In the genomic region with DNA sequence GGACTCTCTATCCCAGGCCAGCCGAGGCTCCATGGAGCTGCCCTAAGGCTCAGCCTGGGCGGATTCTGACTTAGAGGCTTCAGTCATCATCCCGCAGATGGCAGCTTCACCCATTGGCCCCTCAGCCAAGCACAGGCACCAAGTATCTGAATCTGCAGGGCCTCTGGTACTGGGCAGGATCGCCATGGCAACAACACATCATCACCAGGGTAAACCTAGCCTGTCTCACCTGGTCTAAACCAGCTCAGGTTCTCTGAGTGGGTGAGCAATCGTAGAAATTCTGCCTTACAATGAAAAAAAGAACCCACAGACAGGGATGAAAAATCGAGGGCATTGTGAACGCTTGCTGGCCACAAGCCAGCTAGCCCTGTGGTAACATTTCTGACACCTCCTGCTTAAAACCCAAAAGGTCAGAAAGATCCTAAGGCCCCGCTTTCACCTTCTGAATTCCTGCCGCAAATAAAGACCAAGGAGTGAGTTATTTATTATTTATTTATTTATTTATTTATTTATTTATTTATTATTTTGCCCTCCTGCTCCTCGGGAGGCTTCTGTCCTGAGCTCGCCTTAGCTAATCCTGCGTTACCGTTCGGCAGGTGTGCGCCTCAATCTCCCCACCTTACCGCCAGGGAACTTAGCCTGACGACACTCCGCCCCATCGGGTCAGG, we compare ENCODE assay signal across 8 cellular contexts. TPM values are rescaled to one million over a fixed set of nuclear protein-coding genes. Genes with fewer than 3 reads are reported as not detected.
DNase-seq lines count a peak whose midpoint lies in the region; ATAC-seq and TF ChIP-seq lines count a peak whose summit lies in the region.

No MANE protein-coding gene starts in this region.

- no peak overlapping the region for H3K27ac Mint-ChIP-seq in T-helper 1 cell treated with Interleukin-12 subunit alpha and Interleukin-12 subunit beta and Interleukin-4 antibody, amounts not matched to agents 30 μg/mL and 1 μg/mL, for 36 hours
- H3K27ac Mint-ChIP-seq in stimulated activated naive B cell treated with anti-CD40 and anti-IgM and Interleukin-4, amounts not matched to agents 10 μg/mL and 1 μg/mL and 100 μg/mL, for 72 hours = peak overlapping the region; percentile 84

- no peak overlapping the region for H2AFZ ChIP-seq in SK-N-SH (ENCODE audit: low read depth)

- peaks cover 60% of the 10 kb centered on the region for H3K27me3 ChIP-seq in SK-N-SH (ENCODE audit: insufficient read depth)
- peaks cover 55% of the 10 kb centered on the region for H3K27me3 ChIP-seq in ectodermal cell (ENCODE audit: control insufficient read depth, insufficient read depth, low read length, poor library complexity, severe bottlenecking)
- H3K27me3 ChIP-seq in ovary = no peaks in the 10 kb centered on the region

- DNase-seq in SK-N-SH (no peak), ovary (no peak)
- peak; percentile 31 for DNase-seq in stimulated activated naive B cell treated with anti-CD40 and anti-IgM and Interleukin-4, amounts not matched to agents 10 μg/mL and 1 μg/mL and 100 μg/mL, for 72 hours
- no peak for DNase-seq in stimulated activated CD8-positive, alpha-beta memory T cell treated with anti-CD3 and anti-CD28 coated beads, Interleukin-4, amount 100 ng/mL, for 48 hours

- H3K9me3 ChIP-seq in SK-N-SH (no peaks in the 10 kb centered on the region), ectodermal cell (ENCODE audit: control insufficient read depth, low read length) (no peaks in the 10 kb centered on the region), ovary (no peaks in the 10 kb centered on the region)

- 24% methylated on average over 19 of the region's 19 CpGs for WGBS in SK-N-SH (ENCODE audit: low lambda C conversion rate)
- WGBS in ectodermal cell, 2 experiments = 32 to 41% methylated on average over 17 to 18 of the region's 19 CpGs
- WGBS in ovary, 3 donors = 14 to 22% (median 21%) methylated on average over 19 of the region's 19 CpGs

- CTCF ChIA-PET in SK-N-SH (lab: Yijun Ruan, JAX) = interaction anchor here (0.6 to 12.4 kb wide), 28 partner anchors 9 to 589 kb away, joined by 3 to 184 read pairs (median 4); partner anchors contain the start of genes CEACAM21, DMAC2, ERICH4 and HNRNPUL1

- POLR2A ChIA-PET in SK-N-SH (lab: Yijun Ruan, JAX) = interaction anchor here (0.9 kb wide), 1 partner anchor 115 kb away, joined by 3 read pairs; no protein-coding TSS in a partner anchor

- H3K36me3 Mint-ChIP-seq in T-helper 1 cell treated with Interleukin-12 subunit alpha and Interleukin-12 subunit beta and Interleukin-4 antibody, amounts not matched to agents 30 μg/mL and 1 μg/mL, for 36 hours (ENCODE audit: low read depth) = peaks cover 45% of the 10 kb centered on the region
- peaks cover 2 to 8% of the 10 kb centered on the region in 2 donors for H3K36me3 Mint-ChIP-seq in stimulated activated naive B cell treated with anti-CD40 and anti-IgM and Interleukin-4, amounts not matched to agents 10 μg/mL and 1 μg/mL and 100 μg/mL, for 72 hours

- no peaks in the 10 kb centered on the region for H3K9me3 Mint-ChIP-seq in T-helper 1 cell treated with Interleukin-12 subunit alpha and Interleukin-12 subunit beta and Interleukin-4 antibody, amounts not matched to agents 30 μg/mL and 1 μg/mL, for 36 hours
- no peaks in the 10 kb centered on the region for H3K9me3 Mint-ChIP-seq in stimulated activated naive B cell treated with anti-CD40 and anti-IgM and Interleukin-4, amounts not matched to agents 10 μg/mL and 1 μg/mL and 100 μg/mL, for 72 hours

- ATAC-seq in SK-N-SH treated with all-trans-retinoic acid at 6 μM for 48 hours = peak; percentile 32; the same call in 2 of the 3 replicates
- peak; percentile 60 to 76 for ATAC-seq in stimulated activated naive B cell treated with anti-CD40 and anti-IgM and Interleukin-4, amounts not matched to agents 10 μg/mL and 1 μg/mL and 100 μg/mL, for 72 hours (replicated peaks)
- ATAC-seq in HG02763 (IDR thresholded peaks at IDR 0.05; ENCODE audit: unreplicated experiment) = no peak

- no peaks in the 10 kb centered on the region for H4K20me1 ChIP-seq in SK-N-SH (ENCODE audit: insufficient read depth)

- no peak overlapping the region for H3K9ac ChIP-seq in SK-N-SH

- intact Hi-C loops in ovary (cut with DNase I) = no loop called here

- peaks cover 57% of the 10 kb centered on the region for H3K4me1 Mint-ChIP-seq in T-helper 1 cell treated with Interleukin-12 subunit alpha and Interleukin-12 subunit beta and Interleukin-4 antibody, amounts not matched to agents 30 μg/mL and 1 μg/mL, for 36 hours (ENCODE audit: low read depth)
- peaks cover 32 to 70% of the 10 kb centered on the region in 2 donors for H3K4me1 Mint-ChIP-seq in stimulated activated naive B cell treated with anti-CD40 and anti-IgM and Interleukin-4, amounts not matched to agents 10 μg/mL and 1 μg/mL and 100 μg/mL, for 72 hours

- peaks cover 3% of the 10 kb centered on the region for H3F3A ChIP-seq in SK-N-SH (replicated peaks; ENCODE audit: insufficient read depth)

- H3K4me1 ChIP-seq in SK-N-SH (ENCODE audit: control insufficient read depth in 1 of 2, insufficient read depth in 2 of 2, low read depth in 1 of 2, low read length in 1 of 2) = no peaks in the 10 kb centered on the region
- peaks cover 10% of the 10 kb centered on the region for H3K4me1 ChIP-seq in ectodermal cell (ENCODE audit: control insufficient read depth, insufficient read depth, low read length)
- H3K4me1 ChIP-seq in ovary (ENCODE audit: insufficient read depth) = no peaks in the 10 kb centered on the region

- H3K4me3 ChIP-seq in SK-N-SH (ENCODE audit: low read depth in 2 of 2, low read length in 1 of 2) (no peak overlapping the region), ectodermal cell (ENCODE audit: insufficient read depth, low read depth, low read length) (peak overlapping the region; percentile 18), ovary (no peak overlapping the region)

- no peak overlapping the region for H3K4me2 ChIP-seq in SK-N-SH

- no peak overlapping the region for H3K27ac ChIP-seq in SK-N-SH (ENCODE audit: low read depth in 2 of 2, low read length in 1 of 2)
- H3K27ac ChIP-seq in ectodermal cell (ENCODE audit: insufficient read depth, low read depth, low read length, poor library complexity, severe bottlenecking) = no peak overlapping the region
- no peak overlapping the region for H3K27ac ChIP-seq in ovary

- peaks cover 6% of the 10 kb centered on the region for H3K27me3 Mint-ChIP-seq in T-helper 1 cell treated with Interleukin-12 subunit alpha and Interleukin-12 subunit beta and Interleukin-4 antibody, amounts not matched to agents 30 μg/mL and 1 μg/mL, for 36 hours (ENCODE audit: low read depth)
- no peaks in the 10 kb centered on the region for H3K27me3 Mint-ChIP-seq in stimulated activated naive B cell treated with anti-CD40 and anti-IgM and Interleukin-4, amounts not matched to agents 10 μg/mL and 1 μg/mL and 100 μg/mL, for 72 hours

- TF ChIP-seq CTCF in SK-N-SH (IDR thresholded peaks at IDR 0.05) (no peak), ovary (IDR thresholded peaks at IDR 0.05) (no peak)

- H3K9me2 ChIP-seq in SK-N-SH = no peaks in the 10 kb centered on the region

- H3K4me3 Mint-ChIP-seq in T-helper 1 cell treated with Interleukin-12 subunit alpha and Interleukin-12 subunit beta and Interleukin-4 antibody, amounts not matched to agents 30 μg/mL and 1 μg/mL, for 36 hours = peak overlapping the region; percentile 69
- H3K4me3 Mint-ChIP-seq in stimulated activated naive B cell treated with anti-CD40 and anti-IgM and Interleukin-4, amounts not matched to agents 10 μg/mL and 1 μg/mL and 100 μg/mL, for 72 hours = peak overlapping the region; percentile 86 to 91

- H3K36me3 ChIP-seq in SK-N-SH (replicated peaks in 1 of 2; ENCODE audit: control insufficient read depth in 1 of 2, insufficient read depth in 2 of 2, low read length in 1 of 2) = no peaks in the 10 kb centered on the region
- no peaks in the 10 kb centered on the region for H3K36me3 ChIP-seq in ectodermal cell (ENCODE audit: control insufficient read depth, insufficient read depth, low read length)
- H3K36me3 ChIP-seq in ovary = no peaks in the 10 kb centered on the region

- TF ChIP-seq RAD21 in SK-N-SH (IDR thresholded peaks at IDR 0.05; ENCODE audit: low read length) = no peak

- no peak for TF ChIP-seq EP300 in SK-N-SH (IDR thresholded peaks at IDR 0.05; ENCODE audit: borderline replicate concordance in 1 of 2, low read depth in 1 of 2, low read length in 1 of 2)
- no peak for TF ChIP-seq EP300 in ovary (IDR thresholded peaks at IDR 0.05)

- H3K79me2 ChIP-seq in SK-N-SH (ENCODE audit: insufficient read depth) = no peaks in the 10 kb centered on the region

- TF ChIP-seq POLR2A in ovary (IDR thresholded peaks at IDR 0.05) = no peak

TF ChIP-seq in SK-N-SH treated with all-trans-retinoic acid at 6 μM for 48 hours, 23 proteins besides CTCF, POLR2A, EP300 and RAD21 (continues in another document):
- TF ChIP-seq PPARA (CRISPR knock-in tag; IDR thresholded peaks at IDR 0.05; ENCODE audit: borderline replicate concordance) (no peak), GLIS3 (CRISPR knock-in tag; IDR thresholded peaks at IDR 0.05) (no peak)

TF ChIP-seq in SK-N-SH, 30 proteins besides CTCF, POLR2A, EP300 and RAD21:
- no peak for TF ChIP-seq ELF1 (IDR thresholded peaks at IDR 0.05)
- TF ChIP-seq, protein P1, sequence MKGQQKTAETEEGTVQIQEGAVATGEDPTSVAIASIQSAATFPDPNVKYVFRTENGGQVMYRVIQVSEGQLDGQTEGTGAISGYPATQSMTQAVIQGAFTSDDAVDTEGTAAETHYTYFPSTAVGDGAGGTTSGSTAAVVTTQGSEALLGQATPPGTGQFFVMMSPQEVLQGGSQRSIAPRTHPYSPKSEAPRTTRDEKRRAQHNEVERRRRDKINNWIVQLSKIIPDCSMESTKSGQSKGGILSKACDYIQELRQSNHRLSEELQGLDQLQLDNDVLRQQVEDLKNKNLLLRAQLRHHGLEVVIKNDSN (IDR thresholded peaks at IDR 0.05; ENCODE audit: borderline replicate concordance, low read depth) = no peak

RNA-seq across cellular contexts. Expression of gene CEACAM21, which starts 12.0 kb away (rescaled TPM):
- polyA plus RNA-seq in SK-N-SH (2012; rRNA removed) (not detected in 2 replicates), ovary (10 to 100 TPM in 1 of 2 donors, 1 to 10 TPM in 1; 3.0 to 11.4 TPM)
- not detected in 2 replicates for polyA plus RNA-seq in SK-N-SH (2012; cell fraction: cytosol; rRNA removed)
- not detected in 2 replicates for polyA plus RNA-seq in SK-N-SH (2012; cell fraction: nucleus; rRNA removed)
- polyA plus RNA-seq in ectodermal cell (2013, experiment 1 of 4) = not detected
- polyA plus RNA-seq in ectodermal cell (2013, experiment 2 of 4) = not detected
- polyA plus RNA-seq in ectodermal cell (2013, experiment 3 of 4) = not detected
- not detected for polyA plus RNA-seq in ectodermal cell (2013, experiment 4 of 4)
- total RNA-seq in ovary = 1 to 10 TPM in 3 of 7 donors, under 1 TPM in 2, not detected in 2; 0.25 to 1.8 (median 1.1) TPM
